Comparison of ENCODE assay signal across 2 cellular contexts in the genomic region with DNA sequence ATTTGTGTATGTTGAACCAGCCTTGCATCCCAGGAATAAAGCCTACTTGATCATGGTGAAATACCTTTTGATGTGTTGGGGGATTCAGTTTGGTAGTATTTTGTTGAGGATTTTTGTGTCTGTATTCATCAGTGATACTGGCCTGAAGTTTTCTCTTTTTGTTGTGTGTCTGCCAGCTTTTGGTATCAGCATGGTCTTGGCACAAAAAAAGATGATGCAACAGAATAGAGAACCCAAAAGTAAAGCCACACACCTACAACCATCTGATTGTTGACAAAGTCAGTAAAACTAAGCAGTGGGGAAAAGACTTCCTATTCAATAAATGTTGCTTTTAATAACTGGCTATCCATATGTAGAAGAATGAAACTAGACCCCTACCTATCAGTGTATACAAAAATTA.
A peak's percentile ranks its signal among the peaks of the same experiment; 100 is the strongest.
TF ChIP-seq lines count a peak whose summit lies in the region.

No MANE protein-coding gene starts in this region.

TF ChIP-seq in liver, 16 proteins besides CTCF, POLR2A, EP300 and RAD21:
- peak in 1 of 2 donors; percentile 31 for TF ChIP-seq RXRA (IDR thresholded peaks at IDR 0.05)
- peak; percentile 38 for TF ChIP-seq FOXA2 (IDR thresholded peaks at IDR 0.05)
- no peak for TF ChIP-seq GABPA (IDR thresholded peaks at IDR 0.05 in 1 of 2, conservative IDR thresholded peaks at IDR 0.05 in 1 of 2)
- TF ChIP-seq EGR1 (IDR thresholded peaks at IDR 0.05; ENCODE audit: low read depth in 2 of 2) = no peak
- peak; percentile 22 to 35 for TF ChIP-seq HNF4A (conservative IDR thresholded peaks at IDR 0.05)
- TF ChIP-seq JUND (IDR thresholded peaks at IDR 0.05) = peak in 1 of 2 donors; percentile 13
- TF ChIP-seq MAX (IDR thresholded peaks at IDR 0.05) = peak; percentile 13
- TF ChIP-seq, protein P1, sequence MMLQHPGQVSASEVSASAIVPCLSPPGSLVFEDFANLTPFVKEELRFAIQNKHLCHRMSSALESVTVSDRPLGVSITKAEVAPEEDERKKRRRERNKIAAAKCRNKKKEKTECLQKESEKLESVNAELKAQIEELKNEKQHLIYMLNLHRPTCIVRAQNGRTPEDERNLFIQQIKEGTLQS (IDR thresholded peaks at IDR 0.05) = peak; percentile 93

TF ChIP-seq in HepG2, 621 proteins besides CTCF, POLR2A, EP300 and RAD21:
- no peak for TF ChIP-seq ZNF142 (CRISPR knock-in tag; IDR thresholded peaks at IDR 0.05)
- TF ChIP-seq, protein P2, sequence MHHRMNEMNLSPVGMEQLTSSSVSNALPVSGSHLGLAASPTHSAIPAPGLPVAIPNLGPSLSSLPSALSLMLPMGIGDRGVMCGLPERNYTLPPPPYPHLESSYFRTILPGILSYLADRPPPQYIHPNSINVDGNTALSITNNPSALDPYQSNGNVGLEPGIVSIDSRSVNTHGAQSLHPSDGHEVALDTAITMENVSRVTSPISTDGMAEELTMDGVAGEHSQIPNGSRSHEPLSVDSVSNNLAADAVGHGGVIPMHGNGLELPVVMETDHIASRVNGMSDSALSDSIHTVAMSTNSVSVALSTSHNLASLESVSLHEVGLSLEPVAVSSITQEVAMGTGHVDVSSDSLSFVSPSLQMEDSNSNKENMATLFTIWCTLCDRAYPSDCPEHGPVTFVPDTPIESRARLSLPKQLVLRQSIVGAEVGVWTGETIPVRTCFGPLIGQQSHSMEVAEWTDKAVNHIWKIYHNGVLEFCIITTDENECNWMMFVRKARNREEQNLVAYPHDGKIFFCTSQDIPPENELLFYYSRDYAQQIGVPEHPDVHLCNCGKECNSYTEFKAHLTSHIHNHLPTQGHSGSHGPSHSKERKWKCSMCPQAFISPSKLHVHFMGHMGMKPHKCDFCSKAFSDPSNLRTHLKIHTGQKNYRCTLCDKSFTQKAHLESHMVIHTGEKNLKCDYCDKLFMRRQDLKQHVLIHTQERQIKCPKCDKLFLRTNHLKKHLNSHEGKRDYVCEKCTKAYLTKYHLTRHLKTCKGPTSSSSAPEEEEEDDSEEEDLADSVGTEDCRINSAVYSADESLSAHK (CRISPR knock-in tag; IDR thresholded peaks at IDR 0.05; ENCODE audit: borderline replicate concordance) = no peak
- TF ChIP-seq RCOR2 (CRISPR knock-in tag; IDR thresholded peaks at IDR 0.05) = no peak
- no peak for TF ChIP-seq ZNF337 (CRISPR knock-in tag; IDR thresholded peaks at IDR 0.05; ENCODE audit: borderline replicate concordance, low read depth)
- TF ChIP-seq EEA1 (CRISPR knock-in tag; IDR thresholded peaks at IDR 0.05; ENCODE audit: borderline replicate concordance) = no peak
- no peak for TF ChIP-seq ZNF660 (CRISPR knock-in tag; IDR thresholded peaks at IDR 0.05; ENCODE audit: borderline replicate concordance, low read depth)
- no peak for TF ChIP-seq ZNF414 (CRISPR knock-in tag; IDR thresholded peaks at IDR 0.05)
- TF ChIP-seq, protein P3, sequence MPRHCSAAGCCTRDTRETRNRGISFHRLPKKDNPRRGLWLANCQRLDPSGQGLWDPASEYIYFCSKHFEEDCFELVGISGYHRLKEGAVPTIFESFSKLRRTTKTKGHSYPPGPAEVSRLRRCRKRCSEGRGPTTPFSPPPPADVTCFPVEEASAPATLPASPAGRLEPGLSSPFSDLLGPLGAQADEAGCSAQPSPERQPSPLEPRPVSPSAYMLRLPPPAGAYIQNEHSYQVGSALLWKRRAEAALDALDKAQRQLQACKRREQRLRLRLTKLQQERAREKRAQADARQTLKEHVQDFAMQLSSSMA (CRISPR knock-in tag; IDR thresholded peaks at IDR 0.05) = no peak
- no peak for TF ChIP-seq ZNF296 (CRISPR knock-in tag; conservative IDR thresholded peaks at IDR 0.05)
- TF ChIP-seq NFRKB (IDR thresholded peaks at IDR 0.05) = no peak
- no peak for TF ChIP-seq ETV6 (CRISPR knock-in tag; conservative IDR thresholded peaks at IDR 0.05)
- no peak for TF ChIP-seq GLI4 (CRISPR knock-in tag; IDR thresholded peaks at IDR 0.05; ENCODE audit: borderline replicate concordance)
- no peak for TF ChIP-seq TEAD2 (CRISPR knock-in tag; IDR thresholded peaks at IDR 0.05)
- no peak for TF ChIP-seq ZNF234 (CRISPR knock-in tag; conservative IDR thresholded peaks at IDR 0.05)
- TF ChIP-seq TCF7L2 (IDR thresholded peaks at IDR 0.05; ENCODE audit: low read depth, low read length) = no peak
- TF ChIP-seq JARID2 (CRISPR knock-in tag; IDR thresholded peaks at IDR 0.05; ENCODE audit: insufficient replicate concordance) = no peak
- no peak for TF ChIP-seq GATAD1 (CRISPR knock-in tag; IDR thresholded peaks at IDR 0.05)
- TF ChIP-seq SMYD3 (CRISPR knock-in tag; IDR thresholded peaks at IDR 0.05) = no peak
- no peak for TF ChIP-seq ZBTB26 (CRISPR knock-in tag; IDR thresholded peaks at IDR 0.05; ENCODE audit: borderline replicate concordance)
TF ChIP-seq in HepG2: peak in this region for 0.
